In the genomic region with DNA sequence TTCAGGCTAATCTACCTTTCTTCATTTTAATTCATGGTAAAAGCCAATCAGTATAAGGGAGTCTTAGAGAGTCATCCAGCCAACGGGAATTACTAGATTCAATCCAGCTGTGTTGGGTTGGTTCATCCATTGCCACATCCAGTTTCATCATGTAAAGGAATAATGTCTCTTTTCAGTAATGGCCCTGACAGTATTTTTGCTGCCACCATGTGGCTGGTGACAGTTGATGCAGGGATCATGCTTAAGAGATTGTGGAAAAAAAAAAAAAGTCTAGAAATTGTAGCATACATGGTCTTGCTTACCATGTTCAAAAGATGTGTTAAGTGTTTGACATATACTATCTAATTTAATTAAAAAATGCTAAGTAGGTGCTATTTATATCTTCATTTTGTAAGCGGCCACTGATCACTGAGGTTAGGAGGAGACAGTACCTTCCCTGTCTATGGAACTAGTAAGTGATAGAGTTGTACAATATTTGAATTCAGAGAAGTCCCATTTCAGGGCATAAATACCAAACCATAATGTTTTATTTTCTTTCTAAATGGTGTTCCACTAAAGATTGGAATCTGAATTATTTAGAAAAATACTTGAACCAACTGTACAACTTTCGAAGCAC, we compare ENCODE assay signal across 8 cellular contexts.
DNase-seq lines count a peak whose midpoint lies in the region; ATAC-seq, FAIRE-seq and TF ChIP-seq lines count a peak whose summit lies in the region.

No MANE protein-coding gene starts in this region.

- H3K4me1 ChIP-seq in esophagus muscularis mucosa (peaks cover 0 to 12% (median 0%) of the 10 kb centered on the region in 4 donors), ovary (ENCODE audit: insufficient read depth) (no peaks in the 10 kb centered on the region)

- H3K27me3 ChIP-seq in esophagus muscularis mucosa (no peaks in the 10 kb centered on the region), ovary (no peaks in the 10 kb centered on the region)

- H3K9me3 ChIP-seq in esophagus muscularis mucosa = no peaks in the 10 kb centered on the region
- H3K9me3 ChIP-seq in ovary = no peaks in the 10 kb centered on the region

- TF ChIP-seq POLR2A in esophagus muscularis mucosa (IDR thresholded peaks at IDR 0.05; ENCODE audit: low read depth) (no peak), ovary (IDR thresholded peaks at IDR 0.05) (no peak)

- TF ChIP-seq EP300 in esophagus muscularis mucosa (IDR thresholded peaks at IDR 0.05) = no peak
- no peak for TF ChIP-seq EP300 in ovary (IDR thresholded peaks at IDR 0.05)

- no peaks in the 10 kb centered on the region for H3K36me3 ChIP-seq in esophagus muscularis mucosa
- H3K36me3 ChIP-seq in ovary = no peaks in the 10 kb centered on the region

- WGBS in esophagus muscularis mucosa = 77% methylated on average over 3 of the region's 3 CpGs
- 75 to 79% (median 78%) methylated on average over 3 of the region's 3 CpGs for WGBS in ovary, 3 donors

- FAIRE-seq in RCC 7860 (lab: Jason Lieb, UNC) = no peak

- H3K4me3 ChIP-seq in esophagus muscularis mucosa (no peak overlapping the region), ovary (no peak overlapping the region)

- H3K27ac ChIP-seq in esophagus muscularis mucosa (replicated peaks in 1 of 4) (no peak overlapping the region), ovary (no peak overlapping the region)

- peak; percentile 68 for ATAC-seq in HG03571 (IDR thresholded peaks at IDR 0.05; ENCODE audit: unreplicated experiment)

- TF ChIP-seq CTCF in GM20000 (IDR thresholded peaks at IDR 0.05; ENCODE audit: extremely low read depth, missing control alignments) = peak; percentile 63
- TF ChIP-seq CTCF in esophagus muscularis mucosa (IDR thresholded peaks at IDR 0.05) = peak; percentile 13 to 48 (median 30)
- TF ChIP-seq CTCF in ovary (IDR thresholded peaks at IDR 0.05) = no peak

- DNase-seq in ELR (ENCODE audit: low read depth) = peak; percentile 29
- DNase-seq in GM20000 (ENCODE audit: low spot score) = peak; percentile 20
- DNase-seq in RCC 7860 (ENCODE audit: low spot score) = peak; percentile 10
- DNase-seq in esophagus muscularis mucosa (ENCODE audit: extremely low spot score) = no peak
- peak; percentile 53 for DNase-seq in renal cortical epithelial cell (ENCODE audit: low read depth)
- DNase-seq in ovary = no peak
- no peak for DNase-seq in KG1 (lab: John Stamatoyannopoulos, UW)

- intact Hi-C loops in esophagus muscularis mucosa (cut with DNase I) (no loop called here), ovary (cut with DNase I) (no loop called here)

Comparison
In these comparisons a context has a peak if more than half of its experiments do, and no peak if none do; other contexts are left out.
1. DNase-seq: peak in ELR (single experiment), GM20000 (single experiment), RCC 7860 (single experiment) and renal cortical epithelial cell (single experiment); none in esophagus muscularis mucosa (single experiment), ovary (0 of 5) and KG1 (single experiment).
2. CTCF ChIP-seq: peak in GM20000 (single experiment) and esophagus muscularis mucosa (3 of 3); none in ovary (0 of 3).